Comparison of ENCODE assay signal across 20 cellular contexts in the genomic region with DNA sequence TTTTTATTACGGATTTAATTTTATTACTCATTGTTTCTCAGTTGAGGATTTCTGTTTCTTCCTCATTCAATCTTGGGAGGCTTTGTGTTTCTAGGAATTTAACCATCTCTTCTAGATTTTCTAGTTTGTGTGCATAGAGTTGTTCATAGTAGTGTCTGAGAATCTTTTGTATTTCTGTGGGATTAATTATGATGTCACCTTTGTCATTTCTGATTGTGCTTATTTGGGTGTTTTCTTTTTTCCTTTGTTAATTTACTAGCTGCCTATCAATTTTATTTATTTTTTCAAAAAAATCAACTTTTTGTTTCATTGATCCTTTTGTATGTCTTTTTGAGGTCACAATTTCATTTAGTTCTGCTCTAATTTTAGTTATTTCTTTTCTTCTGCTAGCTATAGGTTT.
"Had no signal": no experiment of that assay in that cellular context is flagged by ENCODE, and none has a peak within 500 bp of the region (broad histone marks: within the 10 kb centered on the region; RNA-seq: fewer than 3 reads in every experiment).

No MANE protein-coding gene starts in this region.

- H3K36me3 ChIP-seq: breast epithelium had no signal

- H3K27me3 Mint-ChIP-seq: activated CD4-positive, alpha-beta memory T cell treated with anti-CD3 and anti-CD28 coated beads for 36 hours; activated naive CD8-positive, alpha-beta T cell treated with anti-CD3 and anti-CD28 coated beads, Interleukin-2, amount 10 ng/mL, durations not matched to agents 7 days and 5 days had no signal

- H3K4me1 ChIP-seq: breast epithelium had no signal

- H3K27ac ChIP-seq: breast epithelium, KMS-11, PC-9 had no signal

- H3K27ac Mint-ChIP-seq: activated CD4-positive, alpha-beta memory T cell treated with anti-CD3 and anti-CD28 coated beads for 36 hours; activated naive CD8-positive, alpha-beta T cell treated with anti-CD3 and anti-CD28 coated beads, Interleukin-2, amount 10 ng/mL, durations not matched to agents 7 days and 5 days; T-helper 1 cell treated with Interleukin-12 subunit alpha and Interleukin-12 subunit beta and Interleukin-4 antibody, amounts not matched to agents 30 μg/mL and 1 μg/mL, for 36 hours had no signal

- H3K4me3 Mint-ChIP-seq: activated CD4-positive, alpha-beta memory T cell treated with anti-CD3 and anti-CD28 coated beads for 36 hours; activated naive CD8-positive, alpha-beta T cell treated with anti-CD3 and anti-CD28 coated beads, Interleukin-2, amount 10 ng/mL, durations not matched to agents 7 days and 5 days; T-helper 1 cell treated with Interleukin-12 subunit alpha and Interleukin-12 subunit beta and Interleukin-4 antibody, amounts not matched to agents 30 μg/mL and 1 μg/mL, for 36 hours had no signal

- H3K27me3 ChIP-seq: breast epithelium had no signal

- DNase-seq: activated CD4-positive, alpha-beta memory T cell treated with anti-CD3 and anti-CD28 coated beads for 36 hours; activated CD4-positive, alpha-beta T cell treated with anti-CD3 and anti-CD28 coated beads for 48 hours; activated CD4-positive, CD25-positive, alpha-beta regulatory T cell treated with anti-CD3 and anti-CD28 coated beads, Interleukin-2, amount 50 U/mL, for 72 hours; activated CD8-positive, alpha-beta memory T cell treated with anti-CD3 and anti-CD28 coated beads for 24 hours; activated naive CD4-positive, alpha-beta T cell treated with anti-CD3 and anti-CD28 coated beads, Interleukin-2, amount 50 U/mL, for 16 hours; activated naive CD8-positive, alpha-beta T cell treated with anti-CD3 and anti-CD28 coated beads, Interleukin-2, amount 10 ng/mL, durations not matched to agents 7 days and 5 days; activated T-cell treated with anti-CD3 and anti-CD28 coated beads, Interleukin-2, amount 50 U/mL, for 48 hours; aorta; caudate nucleus; NCI-H1092 treated with DMSO at 0.1 percent for 48 hours; NCI-H1417 treated with DMSO at 0.1 percent for 48 hours; NCI-H1694 treated with DMSO at 0.1 percent for 48 hours; NCI-H2029 treated with DMSO at 0.1 percent for 48 hours; NCI-H510A treated with DMSO at 0.1 percent for 48 hours; NCI-H69; PC-9; SHP77 treated with DMSO at 0.1 percent for 48 hours had no signal

- H3K4me3 ChIP-seq: breast epithelium, PC-9 had no signal
